In genomic region chr9:126956929-126957686, GRCh38 we compare ENCODE assay signal across 9 cellular contexts. TPM values are rescaled to one million over a fixed set of nuclear protein-coding genes. Genes with fewer than 3 reads are reported as not detected.
DNase-seq lines count a peak whose midpoint lies in the region; ATAC-seq and TF ChIP-seq lines count a peak whose summit lies in the region.
"Had no signal": no experiment of that assay in that cellular context is flagged by ENCODE, and none has a peak within 500 bp of the region (broad histone marks: within the 10 kb centered on the region; RNA-seq: fewer than 3 reads in every experiment).

No MANE protein-coding gene starts in this region.

- peak overlapping the region; percentile 68; the same call in 1 of the 2 replicates for H3K27ac ChIP-seq in HCT116 (ENCODE audit: low read depth, low read length)
- H3K27ac ChIP-seq in SK-N-SH (ENCODE audit: low read depth in 2 of 2, low read length in 1 of 2): peak overlapping the region; percentile 51 to 88
- peak overlapping the region; percentile 76 for H3K27ac ChIP-seq in skeletal muscle tissue (ENCODE audit: low read depth, low read length)
- H3K27ac ChIP-seq: parathyroid adenoma had no signal

- H3K27me3 ChIP-seq in HCT116 (ENCODE audit: insufficient read depth, low read length): no peaks in the 10 kb centered on the region
- no peaks in the 10 kb centered on the region for H3K27me3 ChIP-seq in SK-N-SH (ENCODE audit: insufficient read depth)
- no peaks in the 10 kb centered on the region for H3K27me3 ChIP-seq in skeletal muscle tissue (ENCODE audit: control insufficient read depth in 3 of 3, insufficient read depth in 3 of 3, low read length in 3 of 3)

- POLR2A ChIA-PET in HCT116 (lab: Charles Lee) (no interaction called here), SK-N-SH (lab: Yijun Ruan, JAX) (no interaction called here)

- H3K4me3 ChIP-seq in HCT116 (replicated peaks in 1 of 2; ENCODE audit: low read depth in 1 of 2, low read length in 2 of 2): peak overlapping the region in 1 of 2 experiments; percentile 21; a peak in 2 of 4 replicates
- no peak overlapping the region for H3K4me3 ChIP-seq in SK-N-SH (ENCODE audit: low read depth in 2 of 2, low read length in 1 of 2)
- no peak overlapping the region for H3K4me3 ChIP-seq in skeletal muscle tissue (ENCODE audit: low read length in 3 of 3)

- TF ChIP-seq RAD21 in HCT116 (IDR thresholded peaks at IDR 0.05; ENCODE audit: low read depth): no peak
- no peak for TF ChIP-seq RAD21 in SK-N-SH (IDR thresholded peaks at IDR 0.05; ENCODE audit: low read length)

- H4K20me1 ChIP-seq in HCT116 (ENCODE audit: insufficient read depth) (no peaks in the 10 kb centered on the region), SK-N-SH (ENCODE audit: insufficient read depth) (no peaks in the 10 kb centered on the region)

- peaks cover 10% of the 10 kb centered on the region for H3F3A ChIP-seq in SK-N-SH (replicated peaks; ENCODE audit: insufficient read depth)

- RAD21 ChIA-PET in HCT116 (lab: Charles Lee; ENCODE audit: low non-redundant PET in 1 of 2, low total read pairs in 2 of 2, uncharacterized antibody in 2 of 2, unreplicated experiment in 2 of 2): no interaction called here

- H3K4me2 ChIP-seq in HCT116 (ENCODE audit: low read length): peak overlapping the region; percentile 64
- peak overlapping the region; percentile 63 for H3K4me2 ChIP-seq in SK-N-SH

- no peaks in the 10 kb centered on the region for H3K36me3 ChIP-seq in HCT116 (ENCODE audit: control insufficient read depth in 1 of 2, insufficient read depth in 2 of 2, low read length in 2 of 2)
- no peaks in the 10 kb centered on the region for H3K36me3 ChIP-seq in SK-N-SH (replicated peaks in 1 of 2; ENCODE audit: control insufficient read depth in 1 of 2, insufficient read depth in 2 of 2, low read length in 1 of 2)
- no peaks in the 10 kb centered on the region for H3K36me3 ChIP-seq in skeletal muscle tissue (ENCODE audit: control insufficient read depth in 3 of 3, insufficient read depth in 3 of 3, low read length in 3 of 3)

- DNase-seq in HCT116 (ENCODE audit: low read depth, low spot score) (peak; percentile 35), SK-N-SH (no peak), glomerular visceral epithelial cell (ENCODE audit: extremely low spot score) (peak; percentile 37), head of caudate nucleus (no peak)

- TF ChIP-seq POLR2A in HCT116 (IDR thresholded peaks at IDR 0.05; ENCODE audit: borderline replicate concordance, extremely low read depth, insufficient read depth, insufficient read length): no peak

- CTCF ChIA-PET in HCT116 (lab: Charles Lee) (interaction anchor here (0.9 to 2.3 kb wide), 6 partner anchors 9 to 258 kb away, joined by 3 to 6 read pairs (median 4); no protein-coding TSS in a partner anchor), SK-N-SH (lab: Yijun Ruan, JAX) (interaction anchor here (1.0 to 3.3 kb wide), 7 partner anchors 8 to 257 kb away, joined by 3 to 22 read pairs (median 5); no protein-coding TSS in a partner anchor)

- H3K9me2 ChIP-seq in HCT116 (ENCODE audit: insufficient read depth): no peaks in the 10 kb centered on the region
- H3K9me2 ChIP-seq in SK-N-SH: no peaks in the 10 kb centered on the region

- ATAC-seq in HCT116 (peak; percentile 81), HG02588 (IDR thresholded peaks at IDR 0.05; ENCODE audit: unreplicated experiment) (no peak), GM21529 (IDR thresholded peaks at IDR 0.05; ENCODE audit: unreplicated experiment) (no peak), HG02981 (IDR thresholded peaks at IDR 0.05; ENCODE audit: unreplicated experiment) (no peak)

- WGBS in SK-N-SH (ENCODE audit: low lambda C conversion rate): 83% methylated on average over 7 of the region's 7 CpGs

- H3K9me3 ChIP-seq in HCT116 (ENCODE audit: control insufficient read depth in 1 of 2, insufficient read depth in 1 of 2, low read depth in 1 of 2, low read length in 2 of 2) (no peaks in the 10 kb centered on the region), SK-N-SH (no peaks in the 10 kb centered on the region), skeletal muscle tissue (ENCODE audit: control insufficient read depth in 3 of 3, low read length in 3 of 3) (no peaks in the 10 kb centered on the region)

- no peak for TF ChIP-seq EP300 in SK-N-SH (IDR thresholded peaks at IDR 0.05; ENCODE audit: borderline replicate concordance in 1 of 2, low read depth in 1 of 2, low read length in 1 of 2)

- no peak for TF ChIP-seq CTCF in HCT116 (IDR thresholded peaks at IDR 0.05 in 2 of 3, conservative IDR thresholded peaks at IDR 0.05 in 1 of 3; ENCODE audit: borderline replicate concordance in 1 of 3, insufficient read depth in 1 of 3, low read depth in 2 of 3, low read length in 2 of 3)
- no peak for TF ChIP-seq CTCF in SK-N-SH (IDR thresholded peaks at IDR 0.05)

- H3K4me1 ChIP-seq in HCT116 (ENCODE audit: control insufficient read depth in 1 of 2, insufficient read depth in 2 of 2, low read length in 2 of 2) (peaks cover 28 to 38% of the 10 kb centered on the region in 2 experiments), SK-N-SH (ENCODE audit: control insufficient read depth in 1 of 2, insufficient read depth in 2 of 2, low read depth in 1 of 2, low read length in 1 of 2) (peaks cover 7 to 12% of the 10 kb centered on the region in 2 experiments; a peak in 3 of 4 replicates), skeletal muscle tissue (ENCODE audit: control insufficient read depth in 3 of 3, insufficient read depth in 3 of 3, low read length in 3 of 3) (peaks cover 16 to 39% (median 25%) of the 10 kb centered on the region in 3 donors)
- H3K4me1 ChIP-seq: parathyroid adenoma had no signal

- peak overlapping the region; percentile 37 for H3K9ac ChIP-seq in HCT116 (ENCODE audit: low read length)
- H3K9ac ChIP-seq in SK-N-SH: peak overlapping the region; percentile 62; the same call in 1 of the 2 replicates
- H3K9ac ChIP-seq in skeletal muscle tissue (ENCODE audit: low read depth in 1 of 3, low read length in 3 of 3): peak overlapping the region in 2 of 3 donors; percentile 17 to 60
- H3K9ac ChIP-seq: parathyroid adenoma had no signal

- H2AFZ ChIP-seq in HCT116 (ENCODE audit: low read depth, low read length, poor library complexity, severe bottlenecking) (no peak overlapping the region), SK-N-SH (ENCODE audit: low read depth) (peak overlapping the region; percentile 68)
- H2AFZ ChIP-seq: parathyroid adenoma had no signal

- H3K79me2 ChIP-seq in HCT116 (ENCODE audit: insufficient read depth, low read length) (no peaks in the 10 kb centered on the region), SK-N-SH (ENCODE audit: insufficient read depth) (no peaks in the 10 kb centered on the region)

- no TSS peak for BruUV-seq in HCT116 (replicated peaks; lab: Mats Ljungman, UMichigan)

- intact Hi-C loops in HCT116 (cut with micrococcal nuclease) (no loop called here), head of caudate nucleus (cut with DNase I) (no loop called here)

TF ChIP-seq in HCT116, 20 proteins besides CTCF, POLR2A, EP300 and RAD21:
- TF ChIP-seq POLR2AphosphoS5 (IDR thresholded peaks at IDR 0.05; ENCODE audit: low read depth, low read length) (0 out of 2 replicates have a peak, but pooled peaks have one; percentile 25), CEBPB (IDR thresholded peaks at IDR 0.05; ENCODE audit: low read depth) (0 out of 2 replicates have a peak, but pooled peaks have one; percentile 29), YY1 (IDR thresholded peaks at IDR 0.05; ENCODE audit: extremely low read depth, insufficient replicate concordance, low read depth, low read length) (no peak)
TF ChIP-seq in HCT116: peak in this region for 2.

TF ChIP-seq in SK-N-SH, 30 proteins besides CTCF, POLR2A, EP300 and RAD21 (continues in another document):
- 0 out of 2 replicates have a peak, but pooled peaks have one; percentile 2 for TF ChIP-seq NFIC (IDR thresholded peaks at IDR 0.05; ENCODE audit: borderline replicate concordance)
- no peak for TF ChIP-seq FOXJ3 (CRISPR knock-in tag; IDR thresholded peaks at IDR 0.05)
- no peak for TF ChIP-seq USF1 (IDR thresholded peaks at IDR 0.05; ENCODE audit: borderline replicate concordance, low read depth)
- TF ChIP-seq FOXM1 (IDR thresholded peaks at IDR 0.05; ENCODE audit: low read depth): no peak
- peak; percentile 89 for TF ChIP-seq TCF12 (IDR thresholded peaks at IDR 0.05)
- TF ChIP-seq PBX3 (IDR thresholded peaks at IDR 0.05): 0 out of 2 replicates have a peak, but pooled peaks have one; percentile 39
- no peak for TF ChIP-seq RXRA (IDR thresholded peaks at IDR 0.05; ENCODE audit: borderline replicate concordance, low read depth)
- no peak for TF ChIP-seq MXI1 (IDR thresholded peaks at IDR 0.05; ENCODE audit: low read depth, low read length)
- no peak for TF ChIP-seq SIN3A (IDR thresholded peaks at IDR 0.05; ENCODE audit: borderline replicate concordance, low read depth, low read length)
- TF ChIP-seq GABPA (IDR thresholded peaks at IDR 0.05; ENCODE audit: low read depth): no peak
- TF ChIP-seq RCOR1 (IDR thresholded peaks at IDR 0.05; ENCODE audit: low read length): no peak
- TF ChIP-seq POLR2AphosphoS5 (IDR thresholded peaks at IDR 0.05; ENCODE audit: low read depth, low read length): no peak
- no peak; the same call in 1 of the 2 replicates for TF ChIP-seq FOSL2 (IDR thresholded peaks at IDR 0.05; ENCODE audit: borderline replicate concordance, low read depth)
- no peak for TF ChIP-seq EZH2phosphoT487 (IDR thresholded peaks at IDR 0.05; ENCODE audit: borderline replicate concordance, low read depth)
- no peak for TF ChIP-seq JUND (IDR thresholded peaks at IDR 0.05)

RNA-seq across cellular contexts. Expression of gene RALGPS1, which starts 42.5 kb away (rescaled TPM):
- 7.6 TPM for total RNA-seq in HCT116 (2021; ENCODE audit: unreplicated experiment)
- polyA plus RNA-seq in HCT116 (2012): 4.2 and 7.3 TPM in 2 replicates
- polyA plus RNA-seq in SK-N-SH (2012; rRNA removed): 3.9 and 4.1 TPM in 2 replicates
- polyA plus RNA-seq in SK-N-SH (2012; cell fraction: cytosol; rRNA removed): 2.4 and 2.9 TPM in 2 replicates
- polyA plus RNA-seq in SK-N-SH (2012; cell fraction: nucleus; rRNA removed): 10.2 and 13.1 TPM in 2 replicates
- 9.4 TPM for total RNA-seq in skeletal muscle tissue

Comparison
In these comparisons a context has a peak if more than half of its experiments do, and no peak if none do; other contexts are left out.
1. DNase-seq: peak in HCT116 (single experiment) and glomerular visceral epithelial cell (single experiment); none in SK-N-SH (single experiment) and head of caudate nucleus (0 of 42).
2. Of the 11 proteins assayed by ChIP-seq in both SK-N-SH and HCT116: peak only in SK-N-SH: none; only in HCT116: POLR2AphosphoS5; in both: none; in neither: 10.
3. Peak in every context shown above with its lines, with median percentiles within 50 percentile points of each other: H3K27ac ChIP-seq and H3K9ac ChIP-seq.